In genomic region chr12:93912086-93912733, GRCh38 we compare ENCODE assay signal across 1 cellular context.
TF ChIP-seq lines count a peak whose summit lies in the region.

No MANE protein-coding gene starts in this region.

TF ChIP-seq in K562, 482 proteins besides CTCF, POLR2A, EP300 and RAD21 (continued from another document):
- peak; percentile 15; the same call in 1 of the 2 replicates for TF ChIP-seq ARID3B (CRISPR knock-in tag; IDR thresholded peaks at IDR 0.05; ENCODE audit: borderline replicate concordance)
- TF ChIP-seq ATF4 (CRISPR knock-in tag; IDR thresholded peaks at IDR 0.05) = peak; percentile 95
- TF ChIP-seq ADNP (tag; IDR thresholded peaks at IDR 0.05) = peak; percentile 99
- peak; percentile 55 for TF ChIP-seq PRDM10 (IDR thresholded peaks at IDR 0.05; ENCODE audit: partially characterized antibody)
- 0 out of 2 replicates have a peak, but pooled peaks have one; percentile 33 for TF ChIP-seq MYBL2 (IDR thresholded peaks at IDR 0.05; ENCODE audit: low read depth)
- no peak for TF ChIP-seq MYBL2 (CRISPR knock-in tag; IDR thresholded peaks at IDR 0.05; ENCODE audit: borderline replicate concordance)
- peak; percentile 71; the same call in 1 of the 2 replicates for TF ChIP-seq ZBTB17 (CRISPR knock-in tag; IDR thresholded peaks at IDR 0.05)
- TF ChIP-seq FOXA3 (CRISPR knock-in tag; conservative IDR thresholded peaks at IDR 0.05 in 1 of 2, IDR thresholded peaks at IDR 0.05 in 1 of 2) = peak in 1 of 2 experiments; percentile 56; a peak in 1 of 4 replicates
- TF ChIP-seq FOXJ2 (tag; IDR thresholded peaks at IDR 0.05) = peak; percentile 53; the same call in 1 of the 2 replicates
- TF ChIP-seq ATF2 (CRISPR knock-in tag; IDR thresholded peaks at IDR 0.05) = no peak
- peak; percentile 97 for TF ChIP-seq HDAC2 (IDR thresholded peaks at IDR 0.05)
- TF ChIP-seq KDM1A (IDR thresholded peaks at IDR 0.05) = peak in 1 of 2 experiments; percentile 73; a peak in 1 of 4 replicates
- peak; percentile 30; the same call in 1 of the 2 replicates for TF ChIP-seq MGA (IDR thresholded peaks at IDR 0.05)
- peak; percentile 38 for TF ChIP-seq CCNT2 (IDR thresholded peaks at IDR 0.05; ENCODE audit: borderline replicate concordance, extremely low read depth, insufficient read length, low read depth, low read length)
- peak; percentile 17; the same call in 1 of the 2 replicates for TF ChIP-seq NCOA1 (IDR thresholded peaks at IDR 0.05; ENCODE audit: low read depth)
- no peak for TF ChIP-seq USF2 (CRISPR knock-in tag; IDR thresholded peaks at IDR 0.05)
- TF ChIP-seq TAL1 (IDR thresholded peaks at IDR 0.05) = peak; percentile 50
- TF ChIP-seq KLF13 (tag; IDR thresholded peaks at IDR 0.05; ENCODE audit: borderline replicate concordance, low read depth) = no peak
- peak; percentile 69; the same call in 1 of the 2 replicates for TF ChIP-seq SMARCA4 (IDR thresholded peaks at IDR 0.05)
- TF ChIP-seq DMBX1 (CRISPR knock-in tag; IDR thresholded peaks at IDR 0.05; ENCODE audit: borderline replicate concordance) = peak; percentile 75; the same call in 1 of the 2 replicates
- TF ChIP-seq NBN (IDR thresholded peaks at IDR 0.05; ENCODE audit: low read depth) = 0 out of 2 replicates have a peak, but pooled peaks have one; percentile 26
